ENCODE assay signal across 8 cellular contexts in genomic region chr19:2678043-2678671, GRCh38. TPM values are rescaled to one million over a fixed set of nuclear protein-coding genes. Genes with fewer than 3 reads are reported as not detected.
A peak's percentile ranks its signal among the peaks of the same experiment; 100 is the strongest.
DNase-seq lines count a peak whose midpoint lies in the region; ATAC-seq and TF ChIP-seq lines count a peak whose summit lies in the region.
"Had no signal": no experiment of that assay in that cellular context is flagged by ENCODE, and none has a peak within 500 bp of the region (broad histone marks: within the 10 kb centered on the region; RNA-seq: fewer than 3 reads in every experiment).

No MANE protein-coding gene starts in this region.

- 50 to 76% (median 58%) methylated on average over 8 of the region's 8 CpGs for WGBS in spleen, 5 donors

- H3K27me3 ChIP-seq in spleen (replicated peaks in 1 of 7), result no peaks in the 10 kb centered on the region
- H3K27me3 ChIP-seq in HAP-1 (ENCODE audit: low read depth), result no peaks in the 10 kb centered on the region

- H3K4me3 ChIP-seq in spleen (peak overlapping the region in 1 of 8 donors; percentile 34), HAP-1 (no peak overlapping the region)

- H3K4me1 ChIP-seq in spleen (peaks cover 0 to 78% (median 19%) of the 10 kb centered on the region in 6 donors), HAP-1 (no peaks in the 10 kb centered on the region)

- peak; percentile 47 for ATAC-seq in GM18873 (IDR thresholded peaks at IDR 0.05; ENCODE audit: low FRiP score, unreplicated experiment)
- ATAC-seq in HG02840 (IDR thresholded peaks at IDR 0.05; ENCODE audit: low FRiP score, unreplicated experiment), result peak; percentile 51

- intact Hi-C loops in spleen (cut with DNase I; ENCODE audit: low total_unique reads), result no loop called here

- TF ChIP-seq POLR2A in spleen (IDR thresholded peaks at IDR 0.05), result no peak

- in situ Hi-C loops in HAP-1 (cut with MboI; ENCODE audit: low sequenced_read_pairs), result no loop called here

- DNase-seq in OCI-M1 (lab: John Stamatoyannopoulos, UW) (peak; percentile 6), spleen (peak; percentile 83), NCI-H2107 (lab: John Stamatoyannopoulos, UW) (no peak), HAP-1 (ENCODE audit: low spot score in 2 of 2) (no peak), NCI-H2227 (lab: John Stamatoyannopoulos, UW; ENCODE audit: unreplicated experiment) (no peak)
- DNase-seq: NCI-H510A treated with DMSO at 0.1 percent for 48 hours had no signal

- H3K36me3 ChIP-seq in spleen (peaks cover 0 to 26% (median 0%) of the 10 kb centered on the region in 6 donors), HAP-1 (replicated peaks) (no peaks in the 10 kb centered on the region)

- H3K9me3 ChIP-seq in spleen (no peaks in the 10 kb centered on the region), HAP-1 (no peaks in the 10 kb centered on the region)

- peak overlapping the region in 7 of 8 donors; percentile 44 to 92 (median 86) for H3K27ac ChIP-seq in spleen

- TF ChIP-seq CTCF in spleen (IDR thresholded peaks at IDR 0.05 in 8 of 11, conservative IDR thresholded peaks at IDR 0.05 in 3 of 11), result no peak

RNA-seq across cellular contexts. Expression of gene GNG7, which starts 24.3 kb away (rescaled TPM):
- 10 to 100 TPM; 17.2 to 27.5 (median 19.4) TPM for total RNA-seq in spleen
- 10 to 100 TPM; 17.3 to 34.6 (median 17.9) TPM for polyA plus RNA-seq in spleen

RNA-seq across cellular contexts. Expression of gene DIRAS1, which starts 43.0 kb away (rescaled TPM):
- total RNA-seq in spleen, result 1 to 10 TPM; 2.5 to 5.6 (median 3.5) TPM
- 10 to 100 TPM in 1 of 3 donors, 1 to 10 TPM in 2; 1.3 to 17.1 (median 3.6) TPM for polyA plus RNA-seq in spleen

Comparison
In these comparisons a context has a peak if more than half of its experiments do, and no peak if none do; other contexts are left out.
1. DNase-seq: peak in OCI-M1 (single experiment) and spleen (single experiment); none in NCI-H2107 (single experiment), HAP-1 (0 of 2) and NCI-H2227 (single experiment).